In genomic region chr10:112797221-112797620, GRCh38 we compare ENCODE assay signal across 16 cellular contexts.
DNase-seq lines count a peak whose midpoint lies in the region; ATAC-seq, FAIRE-seq and TF ChIP-seq lines count a peak whose summit lies in the region.
"Had no signal": no experiment of that assay in that cellular context is flagged by ENCODE, and none has a peak within 500 bp of the region (broad histone marks: within the 10 kb centered on the region; RNA-seq: fewer than 3 reads in every experiment).

No MANE protein-coding gene starts in this region.

- H2BK20ac ChIP-seq in H9 (ENCODE audit: low read depth, low read length, poor library complexity, severe bottlenecking) (no peak overlapping the region), H1 (ENCODE audit: low read length) (no peak overlapping the region)

- no peak overlapping the region for H3T11ph ChIP-seq in H9 (ENCODE audit: low read length)

- H3K27me3 ChIP-seq in GM23338 (ENCODE audit: insufficient read depth): no peaks in the 10 kb centered on the region
- no peaks in the 10 kb centered on the region for H3K27me3 ChIP-seq in H9 (ENCODE audit: insufficient read depth, low read length)
- no peaks in the 10 kb centered on the region for H3K27me3 ChIP-seq in H1 (replicated peaks in 1 of 4; ENCODE audit: control insufficient read depth in 3 of 4, extremely low read depth in 1 of 4, insufficient read depth in 3 of 4, low read length in 3 of 4)

- H3K14ac ChIP-seq in H9 (ENCODE audit: insufficient read depth, low read length) (no peak overlapping the region), H1 (ENCODE audit: insufficient read length) (no peak overlapping the region)

- H3K9me3 ChIP-seq in H9 (ENCODE audit: control insufficient read depth, low read depth, low read length) (no peaks in the 10 kb centered on the region), H1 (ENCODE audit: insufficient read depth in 2 of 2, low read depth in 1 of 2, low read length in 1 of 2) (no peaks in the 10 kb centered on the region)
- H3K9me3 ChIP-seq: HAP-1 had no signal

- H3K79me1 ChIP-seq in H9 (ENCODE audit: insufficient read depth, low read depth, low read length, poor library complexity, severe bottlenecking) (no peaks in the 10 kb centered on the region), H1 (ENCODE audit: low read depth, low read length) (no peaks in the 10 kb centered on the region)

- H3K27me3 Mint-ChIP-seq in GM23338 (ENCODE audit: insufficient read depth, low read depth, poor library complexity) (peaks cover 16% of the 10 kb centered on the region), H9 (ENCODE audit: low read depth) (peaks cover 2% of the 10 kb centered on the region)
- H3K27me3 Mint-ChIP-seq: B cell; CD4-positive, alpha-beta T cell had no signal

- no peak overlapping the region for H4K91ac ChIP-seq in H9 (ENCODE audit: insufficient read length, low read depth, low read length)
- H4K91ac ChIP-seq in H1 (replicated peaks; ENCODE audit: insufficient read length, low read length): no peak overlapping the region

- H3K4me3 ChIP-seq in GM23338 (no peak overlapping the region), H1 (ENCODE audit: extremely low read depth in 1 of 4, insufficient read depth in 2 of 4, low read depth in 3 of 4, low read length in 4 of 4) (no peak overlapping the region)
- H3K4me3 ChIP-seq: HAP-1 had no signal

- H3K4me2 ChIP-seq in GM23338 (peak overlapping the region; percentile 24; the same call in 1 of the 2 replicates), H9 (ENCODE audit: insufficient read depth, insufficient read length, low read length) (no peak overlapping the region), H1 (ENCODE audit: insufficient read depth in 1 of 2, low read depth in 2 of 2, low read length in 2 of 2) (no peak overlapping the region)

- H2AK5ac ChIP-seq in H9 (ENCODE audit: insufficient read length, low read length) (no peak overlapping the region), H1 (ENCODE audit: low read depth, low read length) (no peak overlapping the region)

- H3K4me1 ChIP-seq in GM23338 (ENCODE audit: insufficient read depth) (peaks cover 36% of the 10 kb centered on the region), H9 (ENCODE audit: insufficient read depth, low read length) (peaks cover 4% of the 10 kb centered on the region; the same call in 1 of the 2 replicates), H1 (replicated peaks in 1 of 4; ENCODE audit: control insufficient read depth in 3 of 4, insufficient read depth in 4 of 4, low read length in 3 of 4) (peaks cover 5 to 23% (median 11%) of the 10 kb centered on the region in 4 experiments)

- CTCF ChIA-PET in H1 (lab: Charles Lee; ENCODE audit: partially characterized antibody): no interaction called here

- H3K18ac ChIP-seq in H9 (ENCODE audit: insufficient read length, low read depth, low read length): no peak overlapping the region
- no peak overlapping the region for H3K18ac ChIP-seq in H1 (ENCODE audit: extremely low read depth, low read length)

- no peaks in the 10 kb centered on the region for H3K23me2 ChIP-seq in H9 (ENCODE audit: insufficient read length, low read depth, low read length, poor library complexity, severe bottlenecking)
- no peaks in the 10 kb centered on the region for H3K23me2 ChIP-seq in H1 (ENCODE audit: low read depth, low read length)

- TF ChIP-seq RAD21 in H1 (IDR thresholded peaks at IDR 0.05 in 1 of 2, conservative IDR thresholded peaks at IDR 0.05 in 1 of 2; ENCODE audit: low read depth in 2 of 2, low read length in 2 of 2): no peak

- H2BK5ac ChIP-seq in H9 (ENCODE audit: insufficient read length, low read length) (no peak overlapping the region), H1 (ENCODE audit: low read depth, low read length) (no peak overlapping the region)

- H3K4me1 Mint-ChIP-seq in GM23338 (peaks cover 56% of the 10 kb centered on the region), H9 (peaks cover 61 to 66% of the 10 kb centered on the region in 2 experiments)
- H3K4me1 Mint-ChIP-seq: B cell had no signal

- H3F3A ChIP-seq in GM23338 (replicated peaks; ENCODE audit: low read depth): no peaks in the 10 kb centered on the region

- H3K4me3 Mint-ChIP-seq in GM23338 (no peak overlapping the region; the same call in 2 of the 3 replicates), H9 (no peak overlapping the region)
- H3K4me3 Mint-ChIP-seq: B cell; CD4-positive, alpha-beta T cell had no signal

- no peak for FAIRE-seq in H1 (lab: Jason Lieb, UNC)
- FAIRE-seq: A204.1, GM12891, HepG2 had no signal

- peak; percentile 64 for DNase-seq in GM23338 (ENCODE audit: low spot score)
- DNase-seq in H9: no peak
- DNase-seq in H1 (ENCODE audit: low read depth in 1 of 2, low spot score in 2 of 2): peak in 1 of 2 experiments; percentile 48
- DNase-seq in islet precursor cell: peak; percentile 26
- DNase-seq in kidney tubule cell (ENCODE audit: low spot score): no peak
- DNase-seq in D341Med (ENCODE audit: low spot score): no peak
- DNase-seq: C1 segment of cervical spinal cord; Calu3; CD4-positive, alpha-beta T cell; DMS79 had no signal

- no peaks in the 10 kb centered on the region for H4K20me1 ChIP-seq in GM23338 (replicated peaks; ENCODE audit: insufficient read depth)
- H4K20me1 ChIP-seq in H9 (ENCODE audit: control insufficient read depth, insufficient read depth, insufficient read length): no peaks in the 10 kb centered on the region
- no peaks in the 10 kb centered on the region for H4K20me1 ChIP-seq in H1 (replicated peaks in 1 of 2; ENCODE audit: control insufficient read depth in 1 of 2, insufficient read depth in 2 of 2, low read length in 2 of 2)

- H4K8ac ChIP-seq in H9 (replicated peaks; ENCODE audit: insufficient read length, low read depth, low read length): no peak overlapping the region
- H4K8ac ChIP-seq in H1 (ENCODE audit: extremely low read depth, insufficient read depth, low read length): 0 out of 2 replicates have a peak overlapping the region, but pooled peaks have one; percentile 7

- no peak overlapping the region for H3K56ac ChIP-seq in H9 (ENCODE audit: insufficient read length, low read depth, low read length)
- no peak overlapping the region for H3K56ac ChIP-seq in H1 (replicated peaks; ENCODE audit: insufficient read length, low read depth, low read length)

- POLR2A ChIA-PET in H1 (lab: Charles Lee; ENCODE audit: partially characterized antibody): no interaction called here

- H2BK12ac ChIP-seq in H9 (ENCODE audit: insufficient read length, low read depth, low read length) (no peak overlapping the region), H1 (ENCODE audit: low read depth, low read length) (no peak overlapping the region)

- H2AFZ ChIP-seq in GM23338: no peak overlapping the region
- no peak overlapping the region for H2AFZ ChIP-seq in H9 (ENCODE audit: low read length)
- H2AFZ ChIP-seq in H1 (ENCODE audit: low read length): no peak overlapping the region

- H2BK15ac ChIP-seq in H9 (ENCODE audit: low read depth, low read length) (no peak overlapping the region), H1 (ENCODE audit: low read length) (no peak overlapping the region)

- H4K5ac ChIP-seq in H9 (ENCODE audit: insufficient read length, low read depth, low read length): no peak overlapping the region
- no peak overlapping the region for H4K5ac ChIP-seq in H1 (ENCODE audit: insufficient read length, low read depth, low read length)

- H3K27ac ChIP-seq in GM23338 (ENCODE audit: low read depth): no peak overlapping the region
- H3K27ac ChIP-seq in H9 (ENCODE audit: insufficient read length, low read depth, low read length): no peak overlapping the region
- H3K27ac ChIP-seq in H1 (ENCODE audit: low read depth, low read length): no peak overlapping the region

- H3K36me3 ChIP-seq in GM23338 (ENCODE audit: insufficient read depth) (no peaks in the 10 kb centered on the region), H1 (ENCODE audit: control insufficient read depth in 2 of 4, insufficient read depth in 4 of 4, low read length in 3 of 4) (no peaks in the 10 kb centered on the region)
- H3K36me3 ChIP-seq: HAP-1 had no signal

- TF ChIP-seq POLR2A in H1 (IDR thresholded peaks at IDR 0.05; ENCODE audit: control extremely low read depth in 1 of 2, low read depth in 2 of 2, low read length in 2 of 2): no peak

- H3K36me3 Mint-ChIP-seq in GM23338 (ENCODE audit: low read depth) (no peaks in the 10 kb centered on the region), H9 (ENCODE audit: insufficient read depth in 1 of 3, low read depth in 3 of 3) (no peaks in the 10 kb centered on the region)

- H3K27ac Mint-ChIP-seq in GM23338 (no peak overlapping the region), H9 (peak overlapping the region in 2 of 3 experiments; percentile 55 to 65; a peak in 3 of 7 replicates)
- H3K27ac Mint-ChIP-seq: B cell; CD4-positive, alpha-beta T cell had no signal

- H3K23ac ChIP-seq in H9 (ENCODE audit: insufficient read length, low read depth, low read length) (no peak overlapping the region), H1 (ENCODE audit: insufficient read length) (no peak overlapping the region)

- TF ChIP-seq CTCF in GM23338 (conservative IDR thresholded peaks at IDR 0.05; ENCODE audit: low read depth in 2 of 2): no peak
- no peak for TF ChIP-seq CTCF in H9 (conservative IDR thresholded peaks at IDR 0.05)
- TF ChIP-seq CTCF in H1 (IDR thresholded peaks at IDR 0.05; ENCODE audit: control extremely low read depth in 1 of 3, insufficient read depth in 1 of 3, low read depth in 1 of 3, low read length in 3 of 3): no peak

- no CpG with 5 or more reads among the region's 7 CpGs for WGBS in H9 (ENCODE audit: extremely low coverage, insufficient read length, low lambda C conversion rate)
- 58% methylated on average over 7 of the region's 7 CpGs; no CpG with 5 or more reads in 1 of the 2 experiments for WGBS in H1 (ENCODE audit: extremely low coverage in 1 of 2, insufficient coverage in 1 of 2, insufficient read length in 1 of 2, insufficient replicate concordance in 2 of 2, low coverage in 1 of 2, low lambda C conversion rate in 2 of 2, missing lambda C conversion rate in 1 of 2), 2 experiments

- H3K9me2 ChIP-seq in GM23338 (ENCODE audit: insufficient read depth): no peaks in the 10 kb centered on the region

- TF ChIP-seq EP300 in H1 (IDR thresholded peaks at IDR 0.05; ENCODE audit: borderline replicate concordance in 1 of 2, low read depth in 2 of 2, low read length in 2 of 2): no peak

- H3K79me2 ChIP-seq in GM23338 (replicated peaks; ENCODE audit: insufficient read depth) (no peaks in the 10 kb centered on the region), H9 (ENCODE audit: insufficient read depth, low read length) (no peaks in the 10 kb centered on the region), H1 (ENCODE audit: control insufficient read depth in 1 of 2, insufficient read depth in 2 of 2, low read length in 2 of 2) (no peaks in the 10 kb centered on the region)

- H3K9me3 Mint-ChIP-seq in GM23338 (no peaks in the 10 kb centered on the region), H9 (no peaks in the 10 kb centered on the region)
- H3K9me3 Mint-ChIP-seq: CD4-positive, alpha-beta T cell had no signal

- H2BK120ac ChIP-seq in H9 (ENCODE audit: low read depth, low read length, poor library complexity, severe bottlenecking): no peak overlapping the region
- no peak overlapping the region for H2BK120ac ChIP-seq in H1 (replicated peaks; ENCODE audit: low read depth, low read length)

- ATAC-seq in GM23338 (peak; percentile 71), GM21367 (IDR thresholded peaks at IDR 0.05; ENCODE audit: unreplicated experiment) (no peak)
- ATAC-seq: HepG2 had no signal

- no peak overlapping the region for H3K9ac ChIP-seq in H9 (ENCODE audit: extremely low read depth, insufficient read length, low read length)
- H3K9ac ChIP-seq in H1 (replicated peaks in 1 of 4; ENCODE audit: extremely low read depth in 1 of 4, low read depth in 3 of 4, low read length in 3 of 4): no peak overlapping the region

- H3K4ac ChIP-seq in H9 (ENCODE audit: low read depth, low read length): no peak overlapping the region
- H3K4ac ChIP-seq in H1 (replicated peaks; ENCODE audit: insufficient read length, low read depth, low read length): no peak overlapping the region

Comparison
In these comparisons a context has a peak if more than half of its experiments do, and no peak if none do; other contexts are left out.
1. DNase-seq: peak in GM23338 (single experiment) and islet precursor cell (single experiment); none in H9 (single experiment), kidney tubule cell (single experiment) and D341Med (single experiment).